Comparison of ENCODE assay signal across 9 cellular contexts in genomic region chr6:144194293-144194828, GRCh38. TPM values are rescaled to one million over a fixed set of nuclear protein-coding genes. Genes with fewer than 3 reads are reported as not detected.
"Had no signal": no experiment of that assay in that cellular context is flagged by ENCODE, and none has a peak within 500 bp of the region (broad histone marks: within the 10 kb centered on the region; RNA-seq: fewer than 3 reads in every experiment).

No MANE protein-coding gene starts in this region.

- DNase-seq: activated CD4-positive, alpha-beta T cell treated with anti-CD3 and anti-CD28 coated beads, Interleukin-2, amount 50 U/mL, for 48 hours; activated naive CD4-positive, alpha-beta T cell treated with anti-CD3 and anti-CD28 coated beads, Interleukin-2, amount 50 U/mL, for 16 hours; colonic mucosa; left ventricle myocardium superior; ovary; thyroid gland had no signal

- H3K27ac ChIP-seq: colonic mucosa, ovary, thyroid gland had no signal

- H3K36me3 ChIP-seq: colonic mucosa, ovary, thyroid gland had no signal

- H3K4me3 ChIP-seq: colonic mucosa, ovary, thyroid gland had no signal

- ATAC-seq: esophagus mucosa; left ventricle myocardium superior; stimulated activated memory B cell treated with anti-CD40 and anti-IgM and Interleukin-4, amounts not matched to agents 10 μg/mL and 1 μg/mL and 100 μg/mL, for 72 hours had no signal

- H3K4me1 ChIP-seq: colonic mucosa had no signal

- H3K9me3 ChIP-seq: colonic mucosa, ovary, thyroid gland had no signal

- H3K27me3 ChIP-seq: colonic mucosa, ovary, thyroid gland had no signal

RNA-seq across cellular contexts. Expression of gene STX11, which starts 44.0 kb away (rescaled TPM):
- polyA plus RNA-seq: neural cell had no signal
